In genomic region chr2:127003028-127003800, GRCh38 we compare ENCODE assay signal across 2 cellular contexts.
A peak's percentile ranks its signal among the peaks of the same experiment; 100 is the strongest.
TF ChIP-seq lines count a peak whose summit lies in the region.

No MANE protein-coding gene starts in this region.

TF ChIP-seq in HEK293, 187 proteins besides CTCF, POLR2A, EP300 and RAD21 (continued from another document):
- TF ChIP-seq ELK4 (IDR thresholded peaks at IDR 0.05; ENCODE audit: borderline replicate concordance, low read depth, low read length) (no peak), ZNF692 (tag by site-specific recombination; IDR thresholded peaks at IDR 0.05) (peak; percentile 50), ZXDB (tag by site-specific recombination; IDR thresholded peaks at IDR 0.05) (no peak), ZBTB20 (tag by site-specific recombination; IDR thresholded peaks at IDR 0.05) (no peak), ZSCAN16 (tag by site-specific recombination; IDR thresholded peaks at IDR 0.05) (no peak), OSR2 (tag by site-specific recombination; IDR thresholded peaks at IDR 0.05) (no peak), YY1 (tag by site-specific recombination; IDR thresholded peaks at IDR 0.05) (no peak), REST (tag by site-specific recombination; IDR thresholded peaks at IDR 0.05) (no peak), ZNF449 (tag by site-specific recombination; IDR thresholded peaks at IDR 0.05) (peak; percentile 53; the same call in 1 of the 2 replicates), ZNF670 (tag by site-specific recombination; IDR thresholded peaks at IDR 0.05; ENCODE audit: low read depth) (no peak), ZEB2 (tag by site-specific recombination; IDR thresholded peaks at IDR 0.05) (0 out of 2 replicates have a peak, but pooled peaks have one; percentile 12), ZBTB44 (tag by site-specific recombination; IDR thresholded peaks at IDR 0.05) (no peak)

TF ChIP-seq in K562, 482 proteins besides CTCF, POLR2A, EP300 and RAD21 (continued from another document):
- TF ChIP-seq E2F1 (CRISPR knock-in tag; IDR thresholded peaks at IDR 0.05): no peak
- TF ChIP-seq SMARCA4 (IDR thresholded peaks at IDR 0.05): peak; percentile 44; the same call in 1 of the 2 replicates
- TF ChIP-seq DDX20 (tag; IDR thresholded peaks at IDR 0.05; ENCODE audit: low read depth): no peak
- no peak for TF ChIP-seq ZNF253 (CRISPR knock-in tag; conservative IDR thresholded peaks at IDR 0.05)
- no peak for TF ChIP-seq PML (IDR thresholded peaks at IDR 0.05; ENCODE audit: low read length)
- 0 out of 2 replicates have a peak, but pooled peaks have one; percentile 34 for TF ChIP-seq SMAD4 (CRISPR knock-in tag; conservative IDR thresholded peaks at IDR 0.05)
- TF ChIP-seq ATF1 (CRISPR knock-in tag; IDR thresholded peaks at IDR 0.05): no peak
- peak; percentile 64 for TF ChIP-seq ATF1 (tag; IDR thresholded peaks at IDR 0.05)
- peak; percentile 18; the same call in 1 of the 2 replicates for TF ChIP-seq TCF3 (CRISPR knock-in tag; IDR thresholded peaks at IDR 0.05)
- no peak for TF ChIP-seq ZNF695 (CRISPR knock-in tag; IDR thresholded peaks at IDR 0.05)
- TF ChIP-seq ZNF75A (CRISPR knock-in tag; IDR thresholded peaks at IDR 0.05): no peak
- TF ChIP-seq KAT8 (IDR thresholded peaks at IDR 0.05; ENCODE audit: low read depth): no peak
- TF ChIP-seq FOXA1 (IDR thresholded peaks at IDR 0.05; ENCODE audit: borderline replicate concordance): no peak
- peak; percentile 79 for TF ChIP-seq JUND (IDR thresholded peaks at IDR 0.05; ENCODE audit: borderline replicate concordance, low read depth, low read length)
- peak; percentile 87; the same call in 2 of the 3 replicates for TF ChIP-seq JUND (tag; IDR thresholded peaks at IDR 0.05; ENCODE audit: borderline replicate concordance, low read depth, low read length)
- TF ChIP-seq TFAP4 (CRISPR knock-in tag; IDR thresholded peaks at IDR 0.05; ENCODE audit: borderline replicate concordance): 0 out of 2 replicates have a peak, but pooled peaks have one; percentile 26
- 0 out of 2 replicates have a peak, but pooled peaks have one; percentile 29 for TF ChIP-seq CEBPB (tag; IDR thresholded peaks at IDR 0.05)
- no peak for TF ChIP-seq TGIF2 (CRISPR knock-in tag; IDR thresholded peaks at IDR 0.05)
- peak; percentile 22; the same call in 1 of the 2 replicates for TF ChIP-seq TAL1 (IDR thresholded peaks at IDR 0.05)
- no peak for TF ChIP-seq ZNF707 (CRISPR knock-in tag; conservative IDR thresholded peaks at IDR 0.05)
- no peak for TF ChIP-seq SMARCB1 (IDR thresholded peaks at IDR 0.05; ENCODE audit: insufficient read length, low read depth)
- no peak for TF ChIP-seq TCF7 (IDR thresholded peaks at IDR 0.05; ENCODE audit: borderline replicate concordance)
- TF ChIP-seq PBX2 (CRISPR knock-in tag; IDR thresholded peaks at IDR 0.05; ENCODE audit: low read depth): no peak
- peak; percentile 95 for TF ChIP-seq PBX2 (tag; conservative IDR thresholded peaks at IDR 0.05; ENCODE audit: low read depth)
- TF ChIP-seq CREM (IDR thresholded peaks at IDR 0.05; ENCODE audit: low read depth): peak; percentile 20; the same call in 1 of the 2 replicates
- no peak for TF ChIP-seq SNIP1 (IDR thresholded peaks at IDR 0.05; ENCODE audit: low read depth)
- TF ChIP-seq RCOR1 (IDR thresholded peaks at IDR 0.05; ENCODE audit: borderline replicate concordance in 1 of 2, low read depth in 2 of 2, low read length in 2 of 2): peak in 1 of 2 experiments; percentile 69; a peak in 2 of 4 replicates
- no peak for TF ChIP-seq ZNF717 (CRISPR knock-in tag; IDR thresholded peaks at IDR 0.05)
- TF ChIP-seq ATF7 (IDR thresholded peaks at IDR 0.05): peak; percentile 93
- peak; percentile 47; the same call in 1 of the 2 replicates for TF ChIP-seq ARID1B (IDR thresholded peaks at IDR 0.05)
- no peak for TF ChIP-seq ZNF639 (CRISPR knock-in tag; conservative IDR thresholded peaks at IDR 0.05 in 1 of 2, IDR thresholded peaks at IDR 0.05 in 1 of 2)
- TF ChIP-seq ZNF398 (CRISPR knock-in tag; IDR thresholded peaks at IDR 0.05): no peak
- TF ChIP-seq DMBX1 (CRISPR knock-in tag; IDR thresholded peaks at IDR 0.05; ENCODE audit: borderline replicate concordance): peak; percentile 34; the same call in 1 of the 2 replicates
- peak; percentile 74; the same call in 1 of the 2 replicates for TF ChIP-seq MYC (IDR thresholded peaks at IDR 0.05; ENCODE audit: low read depth, low read length)
- no peak for TF ChIP-seq MYC (CRISPR knock-in tag; IDR thresholded peaks at IDR 0.05; ENCODE audit: borderline replicate concordance, low read depth)
- TF ChIP-seq NCOR1 (IDR thresholded peaks at IDR 0.05): peak; percentile 32; the same call in 1 of the 2 replicates
- TF ChIP-seq RHOXF2B (CRISPR knock-in tag; conservative IDR thresholded peaks at IDR 0.05): no peak
- no peak for TF ChIP-seq FOXP4 (CRISPR knock-in tag; IDR thresholded peaks at IDR 0.05; ENCODE audit: borderline replicate concordance)
- TF ChIP-seq ERF (CRISPR knock-in tag; IDR thresholded peaks at IDR 0.05): no peak
- peak; percentile 66; the same call in 1 of the 2 replicates for TF ChIP-seq CTBP1 (IDR thresholded peaks at IDR 0.05; ENCODE audit: borderline replicate concordance)
- 0 out of 2 replicates have a peak, but pooled peaks have one; percentile 55 for TF ChIP-seq CREB3 (tag; conservative IDR thresholded peaks at IDR 0.05; ENCODE audit: low read depth)
- 0 out of 2 replicates have a peak, but pooled peaks have one; percentile 21 for TF ChIP-seq DIDO1 (tag; IDR thresholded peaks at IDR 0.05; ENCODE audit: low read depth)
- TF ChIP-seq NFYB (IDR thresholded peaks at IDR 0.05; ENCODE audit: extremely low read depth, insufficient read length): no peak
- TF ChIP-seq CBX2 (IDR thresholded peaks at IDR 0.05; ENCODE audit: insufficient read depth, low read length, poor library complexity, severe bottlenecking): no peak
- no peak for TF ChIP-seq CHD2 (IDR thresholded peaks at IDR 0.05; ENCODE audit: low read depth, low read length)
- TF ChIP-seq BRF2 (IDR thresholded peaks at IDR 0.05; ENCODE audit: borderline replicate concordance, insufficient read depth, insufficient read length): no peak
- no peak for TF ChIP-seq SMARCA5 (IDR thresholded peaks at IDR 0.05)
TF ChIP-seq in K562: peak in this region for 41.
